Comparison of ENCODE assay signal across 8 cellular contexts in the genomic region with DNA sequence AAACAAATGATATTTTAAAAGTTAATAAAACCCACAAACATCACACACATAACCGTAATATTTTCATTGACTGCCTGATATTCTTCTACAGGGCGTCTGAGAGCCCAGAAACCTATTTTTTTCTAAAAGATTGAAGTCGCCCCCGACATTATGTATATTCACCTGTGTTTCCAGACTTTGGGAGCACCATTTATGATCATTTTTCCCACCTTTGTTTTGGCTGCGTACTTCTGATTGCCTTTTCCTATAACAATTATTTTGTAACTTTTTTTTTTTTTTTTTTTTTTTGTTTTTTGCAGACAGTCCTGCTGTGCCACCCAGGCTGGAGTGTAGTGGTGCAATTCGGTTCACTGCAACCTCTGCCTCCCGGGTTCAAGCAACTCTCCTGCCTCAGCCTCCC. TPM values are rescaled to one million over a fixed set of nuclear protein-coding genes. Genes with fewer than 3 reads are reported as not detected.
DNase-seq lines count a peak whose midpoint lies in the region; ATAC-seq and TF ChIP-seq lines count a peak whose summit lies in the region.

No MANE protein-coding gene starts in this region.

- peaks cover 20% of the 10 kb centered on the region for H3K36me3 Mint-ChIP-seq in activated CD4-positive, alpha-beta memory T cell treated with anti-CD3 and anti-CD28 coated beads, Interleukin-2, amount 10 ng/mL, durations not matched to agents 7 days and 5 days (ENCODE audit: low read depth)

- H2AFZ ChIP-seq in SK-N-SH (ENCODE audit: low read depth): peak overlapping the region; percentile 97

- H3K27ac Mint-ChIP-seq in activated CD4-positive, alpha-beta memory T cell treated with anti-CD3 and anti-CD28 coated beads, Interleukin-2, amount 10 ng/mL, durations not matched to agents 7 days and 5 days: peak overlapping the region; percentile 90
- no peak overlapping the region for H3K27ac Mint-ChIP-seq in stimulated activated naive CD8-positive, alpha-beta T cell treated with anti-CD3 and anti-CD28 coated beads, Interleukin-15, amount 100 ng/mL, for 72 hours

- no peak for ATAC-seq in SK-N-SH treated with all-trans-retinoic acid at 6 μM for 48 hours
- ATAC-seq in stimulated activated naive CD8-positive, alpha-beta T cell treated with anti-CD3 and anti-CD28 coated beads, Interleukin-15, amount 100 ng/mL, for 72 hours: no peak
- no peak for ATAC-seq in GM21390 (IDR thresholded peaks at IDR 0.05; ENCODE audit: unreplicated experiment)

- H3K9me3 ChIP-seq in SK-N-SH (no peaks in the 10 kb centered on the region), iPS-18a (ENCODE audit: control insufficient read depth, low read depth, low read length) (no peaks in the 10 kb centered on the region)

- POLR2A ChIA-PET in SK-N-SH (lab: Yijun Ruan, JAX): no interaction called here
- POLR2A ChIA-PET in activated CD4-positive, alpha-beta memory T cell treated with anti-CD3 and anti-CD28 coated beads, Interleukin-2, amount 10 ng/mL, durations not matched to agents 7 days and 5 days (lab: Charles Lee): interaction anchor here (1.0 kb wide), 2 partner anchors 62 to 221 kb away, joined by 4 read pairs; a partner anchor contains a TSS

- no peak for TF ChIP-seq CTCF in SK-N-SH (IDR thresholded peaks at IDR 0.05)

- no peaks in the 10 kb centered on the region for H3K27me3 ChIP-seq in SK-N-SH (ENCODE audit: insufficient read depth)
- H3K27me3 ChIP-seq in iPS-18a (ENCODE audit: control insufficient read depth, insufficient read depth, low read length): no peaks in the 10 kb centered on the region

- H4K20me1 ChIP-seq in SK-N-SH (ENCODE audit: insufficient read depth): peaks cover 30% of the 10 kb centered on the region

- no peak for TF ChIP-seq RAD21 in SK-N-SH (IDR thresholded peaks at IDR 0.05; ENCODE audit: low read length)

- no peak for DNase-seq in SK-N-SH
- no peak for DNase-seq in activated CD4-positive, alpha-beta memory T cell treated with anti-CD3 and anti-CD28 coated beads, Interleukin-2, amount 10 ng/mL, durations not matched to agents 7 days and 5 days
- DNase-seq in stimulated activated naive CD8-positive, alpha-beta T cell treated with anti-CD3 and anti-CD28 coated beads, Interleukin-15, amount 100 ng/mL, for 72 hours: no peak
- DNase-seq in AG08396 (ENCODE audit: low spot score): no peak
- DNase-seq in NCI-H510A (lab: John Stamatoyannopoulos, UW): no peak

- H3K4me3 ChIP-seq in SK-N-SH (ENCODE audit: low read depth in 2 of 2, low read length in 1 of 2): peak overlapping the region; percentile 71 to 82
- peak overlapping the region; percentile 90 for H3K4me3 ChIP-seq in iPS-18a (ENCODE audit: low read length)

- no peaks in the 10 kb centered on the region for H3K9me3 Mint-ChIP-seq in activated CD4-positive, alpha-beta memory T cell treated with anti-CD3 and anti-CD28 coated beads, Interleukin-2, amount 10 ng/mL, durations not matched to agents 7 days and 5 days
- no peaks in the 10 kb centered on the region for H3K9me3 Mint-ChIP-seq in stimulated activated naive CD8-positive, alpha-beta T cell treated with anti-CD3 and anti-CD28 coated beads, Interleukin-15, amount 100 ng/mL, for 72 hours

- H3K27me3 Mint-ChIP-seq in activated CD4-positive, alpha-beta memory T cell treated with anti-CD3 and anti-CD28 coated beads, Interleukin-2, amount 10 ng/mL, durations not matched to agents 7 days and 5 days: no peaks in the 10 kb centered on the region
- no peaks in the 10 kb centered on the region for H3K27me3 Mint-ChIP-seq in stimulated activated naive CD8-positive, alpha-beta T cell treated with anti-CD3 and anti-CD28 coated beads, Interleukin-15, amount 100 ng/mL, for 72 hours

- TF ChIP-seq EP300 in SK-N-SH (IDR thresholded peaks at IDR 0.05; ENCODE audit: borderline replicate concordance in 1 of 2, low read depth in 1 of 2, low read length in 1 of 2): no peak

- CTCF ChIA-PET in SK-N-SH (lab: Yijun Ruan, JAX): interaction anchor here (1.1 to 1.2 kb wide), 2 partner anchors 10 to 62 kb away, joined by 5 to 6 read pairs; no protein-coding TSS in a partner anchor
- CTCF ChIA-PET in activated CD4-positive, alpha-beta memory T cell treated with anti-CD3 and anti-CD28 coated beads, Interleukin-2, amount 10 ng/mL, durations not matched to agents 7 days and 5 days (lab: Charles Lee): interaction anchor here (1.0 to 1.2 kb wide), 4 partner anchors 10 to 146 kb away, joined by 3 to 7 read pairs (median 5); no protein-coding TSS in a partner anchor

- H3K4me1 Mint-ChIP-seq in activated CD4-positive, alpha-beta memory T cell treated with anti-CD3 and anti-CD28 coated beads, Interleukin-2, amount 10 ng/mL, durations not matched to agents 7 days and 5 days: peaks cover 23% of the 10 kb centered on the region
- H3K4me1 Mint-ChIP-seq in stimulated activated naive CD8-positive, alpha-beta T cell treated with anti-CD3 and anti-CD28 coated beads, Interleukin-15, amount 100 ng/mL, for 72 hours: peaks cover 31% of the 10 kb centered on the region

- H3K4me1 ChIP-seq in SK-N-SH (ENCODE audit: control insufficient read depth in 1 of 2, insufficient read depth in 2 of 2, low read depth in 1 of 2, low read length in 1 of 2): peaks cover 0 to 9% of the 10 kb centered on the region in 2 experiments; a peak in 3 of 4 replicates
- peaks cover 4% of the 10 kb centered on the region for H3K4me1 ChIP-seq in iPS-18a (ENCODE audit: control insufficient read depth, low read depth, low read length)

- peaks cover 45% of the 10 kb centered on the region for H3K79me2 ChIP-seq in SK-N-SH (ENCODE audit: insufficient read depth)

- peak overlapping the region; percentile 77; the same call in 1 of the 2 replicates for H3K9ac ChIP-seq in SK-N-SH
- H3K9ac ChIP-seq in iPS-18a (ENCODE audit: low read length): peak overlapping the region; percentile 69

- H3K36me3 ChIP-seq in SK-N-SH (replicated peaks in 1 of 2; ENCODE audit: control insufficient read depth in 1 of 2, insufficient read depth in 2 of 2, low read length in 1 of 2) (peaks cover 6 to 18% of the 10 kb centered on the region in 2 experiments), iPS-18a (ENCODE audit: control insufficient read depth, low read depth, low read length) (peaks cover 4% of the 10 kb centered on the region)

- H3K4me2 ChIP-seq in SK-N-SH: peak overlapping the region; percentile 86

- H3K4me3 Mint-ChIP-seq in activated CD4-positive, alpha-beta memory T cell treated with anti-CD3 and anti-CD28 coated beads, Interleukin-2, amount 10 ng/mL, durations not matched to agents 7 days and 5 days: peak overlapping the region; percentile 91
- peak overlapping the region; percentile 92 to 97 for H3K4me3 Mint-ChIP-seq in stimulated activated naive CD8-positive, alpha-beta T cell treated with anti-CD3 and anti-CD28 coated beads, Interleukin-15, amount 100 ng/mL, for 72 hours

- peak overlapping the region in 1 of 2 experiments; percentile 88; a peak in 3 of 4 replicates for H3K27ac ChIP-seq in SK-N-SH (ENCODE audit: low read depth in 2 of 2, low read length in 1 of 2)
- H3K27ac ChIP-seq in iPS-18a (ENCODE audit: low read length): no peak overlapping the region

- H3F3A ChIP-seq in SK-N-SH (replicated peaks; ENCODE audit: insufficient read depth): peaks cover 10% of the 10 kb centered on the region

- 84% methylated on average over 7 of the region's 7 CpGs for WGBS in SK-N-SH (ENCODE audit: low lambda C conversion rate)

- H3K9me2 ChIP-seq in SK-N-SH: no peaks in the 10 kb centered on the region

TF ChIP-seq in SK-N-SH, 30 proteins besides CTCF, POLR2A, EP300 and RAD21:
- TF ChIP-seq CHD2 (IDR thresholded peaks at IDR 0.05; ENCODE audit: low read length, partially characterized antibody): no peak
TF ChIP-seq in SK-N-SH: peak in this region for 0.

TF ChIP-seq in SK-N-SH treated with all-trans-retinoic acid at 6 μM for 48 hours, 23 proteins besides CTCF, POLR2A, EP300 and RAD21:
- no peak for TF ChIP-seq OSR1 (CRISPR knock-in tag; IDR thresholded peaks at IDR 0.05)

RNA-seq across cellular contexts. Expression of a gene that starts 0.8 kb away (rescaled TPM):
- 17.8 and 26.3 TPM in 2 replicates for polyA plus RNA-seq in SK-N-SH (2012; rRNA removed)
- polyA plus RNA-seq in SK-N-SH (2012; cell fraction: cytosol; rRNA removed): 25.1 and 30.3 TPM in 2 replicates
- 7.5 and 17.1 TPM in 2 replicates for polyA plus RNA-seq in SK-N-SH (2012; cell fraction: nucleus; rRNA removed)
- 10 to 100 TPM; 22.5 to 24.6 TPM for total RNA-seq in activated CD4-positive, alpha-beta memory T cell treated with anti-CD3 and anti-CD28 coated beads, Interleukin-2, amount 10 ng/mL, durations not matched to agents 7 days and 5 days

RNA-seq across cellular contexts. Expression of a gene that starts 36.1 kb away (rescaled TPM):
- 0.03 TPM in 1 of 2 replicates, not detected in the other for polyA plus RNA-seq in SK-N-SH (2012; rRNA removed)
- 0.03 and 0.05 TPM in 2 replicates for polyA plus RNA-seq in SK-N-SH (2012; cell fraction: cytosol; rRNA removed)
- not detected in 2 replicates for polyA plus RNA-seq in SK-N-SH (2012; cell fraction: nucleus; rRNA removed)
- total RNA-seq in activated CD4-positive, alpha-beta memory T cell treated with anti-CD3 and anti-CD28 coated beads, Interleukin-2, amount 10 ng/mL, durations not matched to agents 7 days and 5 days: not detected
